Comparison of ENCODE assay signal across 15 cellular contexts in the genomic region with DNA sequence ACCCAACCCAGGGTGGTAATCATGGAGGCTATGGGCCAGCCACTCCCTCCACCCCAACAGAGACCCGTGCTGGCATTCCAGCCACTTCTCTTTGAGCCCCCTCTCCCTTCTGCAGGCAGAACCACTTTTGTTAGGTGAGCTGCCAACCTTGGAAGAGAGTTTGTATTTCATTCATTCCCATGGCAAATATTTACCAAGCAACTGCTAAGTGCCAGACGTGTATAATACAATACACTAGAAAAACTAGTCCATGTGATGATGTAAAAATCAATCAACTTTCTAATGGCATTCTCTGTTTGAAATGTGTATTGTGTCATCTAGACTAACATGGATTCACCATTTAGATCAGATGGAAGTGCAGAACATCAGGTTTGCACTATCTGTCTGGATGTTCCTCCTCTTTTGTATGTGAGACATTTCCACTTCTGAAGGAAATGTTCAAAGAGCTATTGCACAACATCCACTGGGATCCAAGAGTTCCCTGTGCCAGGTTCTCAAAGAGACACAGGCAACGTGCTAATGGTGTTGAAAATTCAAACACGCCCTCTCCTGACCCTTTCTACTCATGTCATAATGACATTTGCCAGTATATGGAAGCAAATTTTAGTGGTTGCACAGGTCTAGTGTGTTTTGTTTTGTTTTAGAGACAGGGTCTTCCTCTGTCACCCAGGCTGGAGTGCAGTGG. TPM values are rescaled to one million over a fixed set of nuclear protein-coding genes. Genes with fewer than 3 reads are reported as not detected.
DNase-seq lines count a peak whose midpoint lies in the region; ATAC-seq and TF ChIP-seq lines count a peak whose summit lies in the region.
"Had no signal": no experiment of that assay in that cellular context is flagged by ENCODE, and none has a peak within 500 bp of the region (broad histone marks: within the 10 kb centered on the region; RNA-seq: fewer than 3 reads in every experiment).

No MANE protein-coding gene starts in this region.

- H3K4me3 ChIP-seq in fibroblast of mammary gland (ENCODE audit: control insufficient read depth, low read depth, low read length) (no peak overlapping the region), gastrocnemius medialis (no peak overlapping the region)

- H3K27ac ChIP-seq in gastrocnemius medialis, result no peak overlapping the region

- TF ChIP-seq POLR2A in gastrocnemius medialis (IDR thresholded peaks at IDR 0.05), result no peak

- intact Hi-C loops in gastrocnemius medialis (cut with DNase I; ENCODE audit: low total_unique reads), result no loop called here

- in situ Hi-C loops in gastrocnemius medialis (cut with MboI; ENCODE audit: low sequenced_read_pairs in 4 of 4), result no loop called here

- H3K4me1 ChIP-seq in gastrocnemius medialis, result no peaks in the 10 kb centered on the region

- ATAC-seq in gastrocnemius medialis (peak; percentile 44 to 75), HG03045 (IDR thresholded peaks at IDR 0.05; ENCODE audit: unreplicated experiment) (no peak)
- ATAC-seq: activated CD4-positive, alpha-beta T cell treated with anti-CD3 and anti-CD28 coated beads for 36 hours had no signal

- TF ChIP-seq CTCF in fibroblast of mammary gland (conservative IDR thresholded peaks at IDR 0.05; ENCODE audit: control insufficient read depth, insufficient read depth, low read depth, low read length) (no peak), gastrocnemius medialis (IDR thresholded peaks at IDR 0.05 in 4 of 5, conservative IDR thresholded peaks at IDR 0.05 in 1 of 5) (no peak)

- peaks cover 14 to 24% (median 23%) of the 10 kb centered on the region in 3 donors for H3K27me3 ChIP-seq in gastrocnemius medialis

- H3K36me3 ChIP-seq in gastrocnemius medialis, result no peaks in the 10 kb centered on the region

- peak; percentile 20 for DNase-seq in NOMO-1 treated with DMSO at 0.1 percent for 48 hours (lab: John Stamatoyannopoulos, UW; ENCODE audit: unreplicated experiment)
- no peak for DNase-seq in NOMO-1 treated with dmso at 0.1 percent for 144 hours (lab: John Stamatoyannopoulos, UW; ENCODE audit: unreplicated experiment)
- DNase-seq in NCI-H748 treated with DMSO at 0.1 percent for 48 hours (lab: John Stamatoyannopoulos, UW), result peak; percentile 40
- peak; percentile 52 for DNase-seq in fibroblast of mammary gland (ENCODE audit: low read depth)
- DNase-seq in gastrocnemius medialis, result no peak
- no peak for DNase-seq in HuH-7.5 (ENCODE audit: low spot score)
- no peak for DNase-seq in iPS-NIHi7 (ENCODE audit: extremely low spot score)
- DNase-seq: activated CD4-positive, alpha-beta T cell treated with anti-CD3 and anti-CD28 coated beads for 36 hours; activated naive CD4-positive, alpha-beta T cell treated with anti-CD3 and anti-CD28 coated beads, Interleukin-2, amount 50 U/mL, for 16 hours; mesendoderm; NCI-H446 treated with DMSO at 0.1 percent for 48 hours had no signal

- H3K9me3 ChIP-seq in gastrocnemius medialis, result no peaks in the 10 kb centered on the region

RNA-seq across cellular contexts. Expression of a gene that starts 5.4 kb away (rescaled TPM):
- total RNA-seq in gastrocnemius medialis, result not detected
- total RNA-seq: activated CD4-positive, alpha-beta T cell treated with anti-CD3 and anti-CD28 coated beads for 36 hours; G401; RPMI7951; ureter had no signal

RNA-seq across cellular contexts. Expression of a gene that starts 22.2 kb away (rescaled TPM):
- total RNA-seq in gastrocnemius medialis, result 1 to 10 TPM in 3 of 4 donors, under 1 TPM in 1; 1.00 to 8.6 (median 3.9) TPM

Comparison
In these comparisons a context has a peak if more than half of its experiments do, and no peak if none do; other contexts are left out.
1. DNase-seq: peak in NOMO-1 treated with DMSO at 0.1 percent for 48 hours (single experiment), NCI-H748 treated with DMSO at 0.1 percent for 48 hours (single experiment) and fibroblast of mammary gland (single experiment); none in NOMO-1 treated with dmso at 0.1 percent for 144 hours (single experiment), gastrocnemius medialis (0 of 2), HuH-7.5 (single experiment) and iPS-NIHi7 (single experiment).